Comparison of ENCODE assay signal across 1 cellular context in the genomic region with DNA sequence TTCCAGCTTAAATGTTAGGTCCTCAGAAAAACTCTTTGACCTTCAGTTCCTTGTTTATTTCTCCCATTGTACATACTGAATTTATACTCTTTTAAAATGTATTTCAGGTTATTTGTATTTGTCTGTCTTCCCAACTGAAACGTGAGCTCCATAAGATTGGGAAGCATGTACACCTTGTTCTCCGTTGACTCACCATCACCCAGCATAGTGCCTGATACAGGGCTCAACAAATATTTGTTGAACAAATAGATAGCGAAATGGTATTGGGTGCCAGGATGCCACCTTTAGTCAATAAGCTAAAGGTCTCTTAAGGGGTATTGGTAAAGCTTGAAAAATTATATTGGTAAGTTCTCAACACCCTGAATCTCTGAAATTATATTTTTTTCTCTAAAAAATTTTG.
TF ChIP-seq lines count a peak whose summit lies in the region.

No MANE protein-coding gene starts in this region.

TF ChIP-seq in HepG2, 621 proteins besides CTCF, POLR2A, EP300 and RAD21 (continued from another document and continues in another):
- TF ChIP-seq, protein P1, sequence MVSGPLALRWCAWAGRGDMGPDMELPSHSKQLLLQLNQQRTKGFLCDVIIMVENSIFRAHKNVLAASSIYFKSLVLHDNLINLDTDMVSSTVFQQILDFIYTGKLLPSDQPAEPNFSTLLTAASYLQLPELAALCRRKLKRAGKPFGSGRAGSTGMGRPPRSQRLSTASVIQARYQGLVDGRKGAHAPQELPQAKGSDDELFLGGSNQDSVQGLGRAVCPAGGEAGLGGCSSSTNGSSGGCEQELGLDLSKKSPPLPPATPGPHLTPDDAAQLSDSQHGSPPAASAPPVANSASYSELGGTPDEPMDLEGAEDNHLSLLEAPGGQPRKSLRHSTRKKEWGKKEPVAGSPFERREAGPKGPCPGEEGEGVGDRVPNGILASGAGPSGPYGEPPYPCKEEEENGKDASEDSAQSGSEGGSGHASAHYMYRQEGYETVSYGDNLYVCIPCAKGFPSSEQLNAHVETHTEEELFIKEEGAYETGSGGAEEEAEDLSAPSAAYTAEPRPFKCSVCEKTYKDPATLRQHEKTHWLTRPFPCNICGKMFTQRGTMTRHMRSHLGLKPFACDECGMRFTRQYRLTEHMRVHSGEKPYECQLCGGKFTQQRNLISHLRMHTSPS (CRISPR knock-in tag; IDR thresholded peaks at IDR 0.05; ENCODE audit: low read depth): 0 out of 2 replicates have a peak, but pooled peaks have one; percentile 27
- no peak for TF ChIP-seq EHMT2 (IDR thresholded peaks at IDR 0.05; ENCODE audit: borderline replicate concordance, low read depth, low read length)
- TF ChIP-seq, protein P2, sequence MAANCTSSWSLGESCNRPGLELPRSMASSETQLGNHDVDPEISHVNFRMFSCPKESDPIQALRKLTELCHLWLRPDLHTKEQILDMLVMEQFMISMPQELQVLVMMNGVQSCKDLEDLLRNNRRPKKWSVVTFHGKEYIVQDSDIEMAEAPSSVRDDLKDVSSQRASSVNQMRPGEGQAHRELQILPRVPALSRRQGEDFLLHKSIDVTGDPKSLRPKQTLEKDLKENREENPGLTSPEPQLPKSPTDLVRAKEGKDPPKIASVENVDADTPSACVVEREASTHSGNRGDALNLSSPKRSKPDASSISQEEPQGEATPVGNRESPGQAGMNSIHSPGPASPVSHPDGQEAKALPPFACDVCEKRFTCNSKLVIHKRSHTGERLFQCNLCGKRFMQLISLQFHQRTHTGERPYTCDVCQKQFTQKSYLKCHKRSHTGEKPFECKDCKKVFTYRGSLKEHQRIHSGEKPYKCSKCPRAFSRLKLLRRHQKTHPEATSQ (CRISPR knock-in tag; IDR thresholded peaks at IDR 0.05; ENCODE audit: borderline replicate concordance): no peak
- no peak for TF ChIP-seq ZNF615 (CRISPR knock-in tag; IDR thresholded peaks at IDR 0.05; ENCODE audit: borderline replicate concordance)
- TF ChIP-seq, protein P3, sequence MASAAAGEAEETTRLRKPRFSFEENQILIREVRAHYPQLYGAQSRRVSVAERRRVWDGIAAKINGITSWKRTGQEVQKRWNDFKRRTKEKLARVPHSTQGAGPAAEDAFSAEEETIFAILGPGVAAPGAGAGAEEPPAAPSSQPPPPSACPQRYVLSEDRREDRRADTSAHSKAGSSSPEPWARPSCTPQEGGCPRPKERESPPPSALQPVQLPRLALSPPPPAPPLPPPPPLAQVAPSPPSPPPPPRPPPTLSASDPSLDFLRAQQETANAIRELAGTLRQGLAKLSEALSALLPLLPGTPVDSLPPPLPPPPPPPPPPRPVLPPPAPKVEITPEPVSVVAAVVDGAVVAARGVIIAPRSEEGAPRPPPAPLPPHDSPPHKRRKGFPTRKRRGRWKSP (CRISPR knock-in tag; IDR thresholded peaks at IDR 0.05): no peak
- no peak for TF ChIP-seq DNMT3B (CRISPR knock-in tag; conservative IDR thresholded peaks at IDR 0.05)
- TF ChIP-seq KDM1A (CRISPR knock-in tag; IDR thresholded peaks at IDR 0.05): no peak
- TF ChIP-seq, protein P4, sequence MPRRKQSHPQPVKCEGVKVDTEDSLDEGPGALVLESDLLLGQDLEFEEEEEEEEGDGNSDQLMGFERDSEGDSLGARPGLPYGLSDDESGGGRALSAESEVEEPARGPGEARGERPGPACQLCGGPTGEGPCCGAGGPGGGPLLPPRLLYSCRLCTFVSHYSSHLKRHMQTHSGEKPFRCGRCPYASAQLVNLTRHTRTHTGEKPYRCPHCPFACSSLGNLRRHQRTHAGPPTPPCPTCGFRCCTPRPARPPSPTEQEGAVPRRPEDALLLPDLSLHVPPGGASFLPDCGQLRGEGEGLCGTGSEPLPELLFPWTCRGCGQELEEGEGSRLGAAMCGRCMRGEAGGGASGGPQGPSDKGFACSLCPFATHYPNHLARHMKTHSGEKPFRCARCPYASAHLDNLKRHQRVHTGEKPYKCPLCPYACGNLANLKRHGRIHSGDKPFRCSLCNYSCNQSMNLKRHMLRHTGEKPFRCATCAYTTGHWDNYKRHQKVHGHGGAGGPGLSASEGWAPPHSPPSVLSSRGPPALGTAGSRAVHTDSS (CRISPR knock-in tag; conservative IDR thresholded peaks at IDR 0.05): no peak
- no peak for TF ChIP-seq LCORL (IDR thresholded peaks at IDR 0.05)
- no peak for TF ChIP-seq LCORL (CRISPR knock-in tag; IDR thresholded peaks at IDR 0.05)
- TF ChIP-seq, protein P5, sequence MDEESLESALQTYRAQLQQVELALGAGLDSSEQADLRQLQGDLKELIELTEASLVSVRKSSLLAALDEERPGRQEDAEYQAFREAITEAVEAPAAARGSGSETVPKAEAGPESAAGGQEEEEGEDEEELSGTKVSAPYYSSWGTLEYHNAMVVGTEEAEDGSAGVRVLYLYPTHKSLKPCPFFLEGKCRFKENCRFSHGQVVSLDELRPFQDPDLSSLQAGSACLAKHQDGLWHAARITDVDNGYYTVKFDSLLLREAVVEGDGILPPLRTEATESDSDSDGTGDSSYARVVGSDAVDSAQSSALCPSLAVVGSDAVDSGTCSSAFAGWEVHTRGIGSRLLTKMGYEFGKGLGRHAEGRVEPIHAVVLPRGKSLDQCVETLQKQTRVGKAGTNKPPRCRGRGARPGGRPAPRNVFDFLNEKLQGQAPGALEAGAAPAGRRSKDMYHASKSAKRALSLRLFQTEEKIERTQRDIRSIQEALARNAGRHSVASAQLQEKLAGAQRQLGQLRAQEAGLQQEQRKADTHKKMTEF (CRISPR knock-in tag; IDR thresholded peaks at IDR 0.05): no peak
- no peak for TF ChIP-seq ZNF724P (CRISPR knock-in tag; IDR thresholded peaks at IDR 0.05; ENCODE audit: borderline replicate concordance)
- TF ChIP-seq KLF13 (CRISPR knock-in tag; IDR thresholded peaks at IDR 0.05): no peak
- TF ChIP-seq, protein P6, sequence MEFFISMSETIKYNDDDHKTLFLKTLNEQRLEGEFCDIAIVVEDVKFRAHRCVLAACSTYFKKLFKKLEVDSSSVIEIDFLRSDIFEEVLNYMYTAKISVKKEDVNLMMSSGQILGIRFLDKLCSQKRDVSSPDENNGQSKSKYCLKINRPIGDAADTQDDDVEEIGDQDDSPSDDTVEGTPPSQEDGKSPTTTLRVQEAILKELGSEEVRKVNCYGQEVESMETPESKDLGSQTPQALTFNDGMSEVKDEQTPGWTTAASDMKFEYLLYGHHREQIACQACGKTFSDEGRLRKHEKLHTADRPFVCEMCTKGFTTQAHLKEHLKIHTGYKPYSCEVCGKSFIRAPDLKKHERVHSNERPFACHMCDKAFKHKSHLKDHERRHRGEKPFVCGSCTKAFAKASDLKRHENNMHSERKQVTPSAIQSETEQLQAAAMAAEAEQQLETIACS (CRISPR knock-in tag; IDR thresholded peaks at IDR 0.05): no peak
- TF ChIP-seq, protein P7, sequence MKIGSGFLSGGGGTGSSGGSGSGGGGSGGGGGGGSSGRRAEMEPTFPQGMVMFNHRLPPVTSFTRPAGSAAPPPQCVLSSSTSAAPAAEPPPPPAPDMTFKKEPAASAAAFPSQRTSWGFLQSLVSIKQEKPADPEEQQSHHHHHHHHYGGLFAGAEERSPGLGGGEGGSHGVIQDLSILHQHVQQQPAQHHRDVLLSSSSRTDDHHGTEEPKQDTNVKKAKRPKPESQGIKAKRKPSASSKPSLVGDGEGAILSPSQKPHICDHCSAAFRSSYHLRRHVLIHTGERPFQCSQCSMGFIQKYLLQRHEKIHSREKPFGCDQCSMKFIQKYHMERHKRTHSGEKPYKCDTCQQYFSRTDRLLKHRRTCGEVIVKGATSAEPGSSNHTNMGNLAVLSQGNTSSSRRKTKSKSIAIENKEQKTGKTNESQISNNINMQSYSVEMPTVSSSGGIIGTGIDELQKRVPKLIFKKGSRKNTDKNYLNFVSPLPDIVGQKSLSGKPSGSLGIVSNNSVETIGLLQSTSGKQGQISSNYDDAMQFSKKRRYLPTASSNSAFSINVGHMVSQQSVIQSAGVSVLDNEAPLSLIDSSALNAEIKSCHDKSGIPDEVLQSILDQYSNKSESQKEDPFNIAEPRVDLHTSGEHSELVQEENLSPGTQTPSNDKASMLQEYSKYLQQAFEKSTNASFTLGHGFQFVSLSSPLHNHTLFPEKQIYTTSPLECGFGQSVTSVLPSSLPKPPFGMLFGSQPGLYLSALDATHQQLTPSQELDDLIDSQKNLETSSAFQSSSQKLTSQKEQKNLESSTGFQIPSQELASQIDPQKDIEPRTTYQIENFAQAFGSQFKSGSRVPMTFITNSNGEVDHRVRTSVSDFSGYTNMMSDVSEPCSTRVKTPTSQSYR (CRISPR knock-in tag; IDR thresholded peaks at IDR 0.05; ENCODE audit: borderline replicate concordance): no peak
- TF ChIP-seq, protein P8, sequence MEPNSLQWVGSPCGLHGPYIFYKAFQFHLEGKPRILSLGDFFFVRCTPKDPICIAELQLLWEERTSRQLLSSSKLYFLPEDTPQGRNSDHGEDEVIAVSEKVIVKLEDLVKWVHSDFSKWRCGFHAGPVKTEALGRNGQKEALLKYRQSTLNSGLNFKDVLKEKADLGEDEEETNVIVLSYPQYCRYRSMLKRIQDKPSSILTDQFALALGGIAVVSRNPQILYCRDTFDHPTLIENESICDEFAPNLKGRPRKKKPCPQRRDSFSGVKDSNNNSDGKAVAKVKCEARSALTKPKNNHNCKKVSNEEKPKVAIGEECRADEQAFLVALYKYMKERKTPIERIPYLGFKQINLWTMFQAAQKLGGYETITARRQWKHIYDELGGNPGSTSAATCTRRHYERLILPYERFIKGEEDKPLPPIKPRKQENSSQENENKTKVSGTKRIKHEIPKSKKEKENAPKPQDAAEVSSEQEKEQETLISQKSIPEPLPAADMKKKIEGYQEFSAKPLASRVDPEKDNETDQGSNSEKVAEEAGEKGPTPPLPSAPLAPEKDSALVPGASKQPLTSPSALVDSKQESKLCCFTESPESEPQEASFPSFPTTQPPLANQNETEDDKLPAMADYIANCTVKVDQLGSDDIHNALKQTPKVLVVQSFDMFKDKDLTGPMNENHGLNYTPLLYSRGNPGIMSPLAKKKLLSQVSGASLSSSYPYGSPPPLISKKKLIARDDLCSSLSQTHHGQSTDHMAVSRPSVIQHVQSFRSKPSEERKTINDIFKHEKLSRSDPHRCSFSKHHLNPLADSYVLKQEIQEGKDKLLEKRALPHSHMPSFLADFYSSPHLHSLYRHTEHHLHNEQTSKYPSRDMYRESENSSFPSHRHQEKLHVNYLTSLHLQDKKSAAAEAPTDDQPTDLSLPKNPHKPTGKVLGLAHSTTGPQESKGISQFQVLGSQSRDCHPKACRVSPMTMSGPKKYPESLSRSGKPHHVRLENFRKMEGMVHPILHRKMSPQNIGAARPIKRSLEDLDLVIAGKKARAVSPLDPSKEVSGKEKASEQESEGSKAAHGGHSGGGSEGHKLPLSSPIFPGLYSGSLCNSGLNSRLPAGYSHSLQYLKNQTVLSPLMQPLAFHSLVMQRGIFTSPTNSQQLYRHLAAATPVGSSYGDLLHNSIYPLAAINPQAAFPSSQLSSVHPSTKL (CRISPR knock-in tag; IDR thresholded peaks at IDR 0.05): 0 out of 2 replicates have a peak, but pooled peaks have one; percentile 23
- TF ChIP-seq, protein P9, sequence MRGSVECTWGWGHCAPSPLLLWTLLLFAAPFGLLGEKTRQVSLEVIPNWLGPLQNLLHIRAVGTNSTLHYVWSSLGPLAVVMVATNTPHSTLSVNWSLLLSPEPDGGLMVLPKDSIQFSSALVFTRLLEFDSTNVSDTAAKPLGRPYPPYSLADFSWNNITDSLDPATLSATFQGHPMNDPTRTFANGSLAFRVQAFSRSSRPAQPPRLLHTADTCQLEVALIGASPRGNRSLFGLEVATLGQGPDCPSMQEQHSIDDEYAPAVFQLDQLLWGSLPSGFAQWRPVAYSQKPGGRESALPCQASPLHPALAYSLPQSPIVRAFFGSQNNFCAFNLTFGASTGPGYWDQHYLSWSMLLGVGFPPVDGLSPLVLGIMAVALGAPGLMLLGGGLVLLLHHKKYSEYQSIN (CRISPR knock-in tag; IDR thresholded peaks at IDR 0.05; ENCODE audit: borderline replicate concordance): no peak
- peak; percentile 67; the same call in 1 of the 2 replicates for TF ChIP-seq BHLHE40 (IDR thresholded peaks at IDR 0.05; ENCODE audit: low read length)
- no peak for TF ChIP-seq TRIM24 (CRISPR knock-in tag; IDR thresholded peaks at IDR 0.05)
- no peak for TF ChIP-seq TAF15 (IDR thresholded peaks at IDR 0.05; ENCODE audit: low read depth, low read length, poor library complexity, severe bottlenecking)
- no peak for TF ChIP-seq ZFP90 (CRISPR knock-in tag; IDR thresholded peaks at IDR 0.05; ENCODE audit: borderline replicate concordance)
- no peak for TF ChIP-seq GABPA (IDR thresholded peaks at IDR 0.05; ENCODE audit: low read depth, low read length)
- no peak for TF ChIP-seq GABPA (CRISPR knock-in tag; IDR thresholded peaks at IDR 0.05; ENCODE audit: low read depth)
- TF ChIP-seq ZFYVE20 (CRISPR knock-in tag; IDR thresholded peaks at IDR 0.05; ENCODE audit: borderline replicate concordance, low read depth): no peak
- TF ChIP-seq, protein P10, sequence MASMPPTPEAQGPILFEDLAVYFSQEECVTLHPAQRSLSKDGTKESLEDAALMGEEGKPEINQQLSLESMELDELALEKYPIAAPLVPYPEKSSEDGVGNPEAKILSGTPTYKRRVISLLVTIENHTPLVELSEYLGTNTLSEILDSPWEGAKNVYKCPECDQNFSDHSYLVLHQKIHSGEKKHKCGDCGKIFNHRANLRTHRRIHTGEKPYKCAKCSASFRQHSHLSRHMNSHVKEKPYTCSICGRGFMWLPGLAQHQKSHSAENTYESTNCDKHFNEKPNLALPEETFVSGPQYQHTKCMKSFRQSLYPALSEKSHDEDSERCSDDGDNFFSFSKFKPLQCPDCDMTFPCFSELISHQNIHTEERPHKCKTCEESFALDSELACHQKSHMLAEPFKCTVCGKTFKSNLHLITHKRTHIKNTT (CRISPR knock-in tag; IDR thresholded peaks at IDR 0.05): no peak
